Comparison of ENCODE assay signal across 8 cellular contexts in the genomic region with DNA sequence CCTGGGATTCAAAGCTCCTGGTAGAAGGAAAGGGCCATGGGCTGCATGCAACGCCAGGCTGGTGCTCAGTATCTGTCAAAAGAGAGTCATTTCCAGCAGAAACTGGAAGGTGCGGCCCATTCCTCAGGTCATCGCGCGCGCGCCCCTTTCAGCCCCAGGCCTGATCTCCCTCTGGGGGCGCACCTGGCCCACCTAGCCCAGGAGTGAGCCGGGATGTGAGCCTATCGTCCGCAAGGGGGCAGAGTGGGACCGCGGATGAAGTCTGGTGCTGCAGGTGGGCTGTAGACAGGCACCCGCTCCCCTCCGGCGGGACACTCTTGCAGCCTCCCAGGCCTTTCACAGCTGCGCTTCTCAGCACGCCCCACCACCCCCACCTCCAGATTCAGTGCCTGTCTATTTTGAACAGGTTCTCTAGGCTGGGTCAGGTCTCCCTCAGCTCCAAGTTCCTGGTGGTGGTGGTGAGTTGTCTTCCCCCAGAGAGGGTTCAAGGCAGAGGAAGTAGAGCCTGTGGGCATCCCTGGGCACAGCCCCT. TPM values are rescaled to one million over a fixed set of nuclear protein-coding genes. Genes with fewer than 3 reads are reported as not detected.
DNase-seq lines count a peak whose midpoint lies in the region; ATAC-seq lines count a peak whose summit lies in the region.

No MANE protein-coding gene starts in this region.

- no peak overlapping the region for H3K4me2 ChIP-seq in mesendoderm (ENCODE audit: low read length)

- no peaks in the 10 kb centered on the region for H3K27me3 ChIP-seq in mesendoderm (ENCODE audit: insufficient read depth, low read length, poor library complexity)

- no peak overlapping the region for H3K18ac ChIP-seq in mesendoderm (ENCODE audit: low read length)

- no peak overlapping the region for H4K8ac ChIP-seq in mesendoderm (ENCODE audit: low read depth, low read length)

- no CpG with 5 or more reads among the region's 18 CpGs for WGBS in mesendoderm (ENCODE audit: extremely low coverage, insufficient coverage, low lambda C conversion rate)

- peaks cover 20% of the 10 kb centered on the region for H3K4me1 Mint-ChIP-seq in activated CD4-positive, alpha-beta memory T cell treated with anti-CD3 and anti-CD28 coated beads, Interleukin-2, amount 10 ng/mL, durations not matched to agents 7 days and 5 days

- peaks cover 10% of the 10 kb centered on the region for H3K27me3 Mint-ChIP-seq in activated CD4-positive, alpha-beta memory T cell treated with anti-CD3 and anti-CD28 coated beads, Interleukin-2, amount 10 ng/mL, durations not matched to agents 7 days and 5 days

- no peaks in the 10 kb centered on the region for H3K36me3 ChIP-seq in mesendoderm (ENCODE audit: control insufficient read depth, insufficient read depth, low read length)

- no peak overlapping the region for H3K4ac ChIP-seq in mesendoderm (ENCODE audit: low read depth, low read length)

- H3K9me3 Mint-ChIP-seq in activated CD4-positive, alpha-beta memory T cell treated with anti-CD3 and anti-CD28 coated beads, Interleukin-2, amount 10 ng/mL, durations not matched to agents 7 days and 5 days, result no peaks in the 10 kb centered on the region

- no peak overlapping the region for H3K4me3 Mint-ChIP-seq in activated CD4-positive, alpha-beta memory T cell treated with anti-CD3 and anti-CD28 coated beads, Interleukin-2, amount 10 ng/mL, durations not matched to agents 7 days and 5 days

- H3K79me1 ChIP-seq in mesendoderm (ENCODE audit: low read length), result no peaks in the 10 kb centered on the region

- no peak overlapping the region for H2BK120ac ChIP-seq in mesendoderm (ENCODE audit: low read depth, low read length)

- no peak overlapping the region for H3K27ac ChIP-seq in mesendoderm (ENCODE audit: low read depth, low read length)

- H2BK15ac ChIP-seq in mesendoderm (replicated peaks; ENCODE audit: low read depth), result no peak overlapping the region

- H3K9ac ChIP-seq in mesendoderm (ENCODE audit: low read length), result no peak overlapping the region

- H3K56ac ChIP-seq in mesendoderm (ENCODE audit: low read length), result peak overlapping the region; percentile 37

- no peaks in the 10 kb centered on the region for H3K36me3 Mint-ChIP-seq in activated CD4-positive, alpha-beta memory T cell treated with anti-CD3 and anti-CD28 coated beads, Interleukin-2, amount 10 ng/mL, durations not matched to agents 7 days and 5 days (ENCODE audit: low read depth)

- DNase-seq in 8988T (peak; percentile 99), NCI-H69 (lab: John Stamatoyannopoulos, UW) (peak; percentile 79), ecto neural progenitor cell (ENCODE audit: low spot score) (peak; percentile 93), mesendoderm (peak; percentile 94)
- DNase-seq in activated CD4-positive, alpha-beta memory T cell treated with anti-CD3 and anti-CD28 coated beads, Interleukin-2, amount 10 ng/mL, durations not matched to agents 7 days and 5 days, result peak; percentile 87
- peak; percentile 74 to 77 for DNase-seq in stimulated activated CD8-positive, alpha-beta memory T cell treated with anti-CD3 and anti-CD28 coated beads, Interleukin-4, amount 100 ng/mL, for 1 hour (ENCODE audit: low read depth in 2 of 2, low spot score in 1 of 2)

- no peak overlapping the region for H3K23ac ChIP-seq in mesendoderm (ENCODE audit: low read length)

- POLR2A ChIA-PET in activated CD4-positive, alpha-beta memory T cell treated with anti-CD3 and anti-CD28 coated beads, Interleukin-2, amount 10 ng/mL, durations not matched to agents 7 days and 5 days (lab: Charles Lee), result interaction anchor here (0.6 to 2.3 kb wide), 7 partner anchors 24 to 338 kb away, joined by 3 to 7 read pairs (median 4); a partner anchor contains a TSS

- no peak overlapping the region for H2BK5ac ChIP-seq in mesendoderm (ENCODE audit: low read length)

- no peak overlapping the region for H3K4me3 ChIP-seq in mesendoderm (ENCODE audit: low read length)

- H2AK5ac ChIP-seq in mesendoderm (ENCODE audit: low read length), result no peak overlapping the region

- H4K5ac ChIP-seq in mesendoderm (ENCODE audit: low read length), result no peak overlapping the region

- peak; percentile 84 for ATAC-seq in GM18502 (IDR thresholded peaks at IDR 0.05; ENCODE audit: poor library complexity, unreplicated experiment)
- ATAC-seq in HG03159 (IDR thresholded peaks at IDR 0.05; ENCODE audit: unreplicated experiment), result peak; percentile 74

- CTCF ChIA-PET in activated CD4-positive, alpha-beta memory T cell treated with anti-CD3 and anti-CD28 coated beads, Interleukin-2, amount 10 ng/mL, durations not matched to agents 7 days and 5 days (lab: Charles Lee), result interaction anchor here (0.5 to 5.5 kb wide), 23 partner anchors 9 to 428 kb away, joined by 3 to 54 read pairs (median 6); a partner anchor contains a TSS

- no peaks in the 10 kb centered on the region for H3K79me2 ChIP-seq in mesendoderm (ENCODE audit: control insufficient read depth, insufficient read depth, low read length)

- peaks cover 7% of the 10 kb centered on the region for H3K4me1 ChIP-seq in mesendoderm (ENCODE audit: control insufficient read depth, low read depth, low read length)

- H3K27ac Mint-ChIP-seq in activated CD4-positive, alpha-beta memory T cell treated with anti-CD3 and anti-CD28 coated beads, Interleukin-2, amount 10 ng/mL, durations not matched to agents 7 days and 5 days, result no peak overlapping the region

RNA-seq across cellular contexts. Expression of a gene that starts 5.8 kb away (rescaled TPM):
- 1,000 to 10,000 TPM; 1,042 to 1,047 TPM for total RNA-seq in activated CD4-positive, alpha-beta memory T cell treated with anti-CD3 and anti-CD28 coated beads, Interleukin-2, amount 10 ng/mL, durations not matched to agents 7 days and 5 days
- polyA plus RNA-seq in mesendoderm (2013, experiment 1 of 2), result 2,106 TPM
- 2,168 TPM for polyA plus RNA-seq in mesendoderm (2013, experiment 2 of 2)

RNA-seq across cellular contexts. Expression of a gene that starts 18.2 kb away (rescaled TPM):
- 10 to 100 TPM; 18.4 to 22.0 TPM for total RNA-seq in activated CD4-positive, alpha-beta memory T cell treated with anti-CD3 and anti-CD28 coated beads, Interleukin-2, amount 10 ng/mL, durations not matched to agents 7 days and 5 days
- 28.2 TPM for polyA plus RNA-seq in mesendoderm (2013, experiment 1 of 2)
- 25.1 TPM for polyA plus RNA-seq in mesendoderm (2013, experiment 2 of 2)

RNA-seq across cellular contexts. Expression of a gene that starts 26.6 kb away (rescaled TPM):
- total RNA-seq in activated CD4-positive, alpha-beta memory T cell treated with anti-CD3 and anti-CD28 coated beads, Interleukin-2, amount 10 ng/mL, durations not matched to agents 7 days and 5 days, result 10 to 100 TPM; 10.8 to 13.3 TPM
- polyA plus RNA-seq in mesendoderm (2013, experiment 1 of 2), result 2.6 TPM
- 2.4 TPM for polyA plus RNA-seq in mesendoderm (2013, experiment 2 of 2)

RNA-seq across cellular contexts. Expression of a gene that starts 27.7 kb away (rescaled TPM):
- 10 to 100 TPM; 57.4 to 58.1 TPM for total RNA-seq in activated CD4-positive, alpha-beta memory T cell treated with anti-CD3 and anti-CD28 coated beads, Interleukin-2, amount 10 ng/mL, durations not matched to agents 7 days and 5 days
- 2.8 TPM for polyA plus RNA-seq in mesendoderm (2013, experiment 1 of 2)
- 2.6 TPM for polyA plus RNA-seq in mesendoderm (2013, experiment 2 of 2)

RNA-seq across cellular contexts. Expression of a gene that starts 34.3 kb away (rescaled TPM):
- 10 to 100 TPM; 31.0 to 34.2 TPM for total RNA-seq in activated CD4-positive, alpha-beta memory T cell treated with anti-CD3 and anti-CD28 coated beads, Interleukin-2, amount 10 ng/mL, durations not matched to agents 7 days and 5 days
- polyA plus RNA-seq in mesendoderm (2013, experiment 1 of 2), result 14.4 TPM
- polyA plus RNA-seq in mesendoderm (2013, experiment 2 of 2), result 14.3 TPM
